ENCODE assay signal across 16 cellular contexts in the genomic region with DNA sequence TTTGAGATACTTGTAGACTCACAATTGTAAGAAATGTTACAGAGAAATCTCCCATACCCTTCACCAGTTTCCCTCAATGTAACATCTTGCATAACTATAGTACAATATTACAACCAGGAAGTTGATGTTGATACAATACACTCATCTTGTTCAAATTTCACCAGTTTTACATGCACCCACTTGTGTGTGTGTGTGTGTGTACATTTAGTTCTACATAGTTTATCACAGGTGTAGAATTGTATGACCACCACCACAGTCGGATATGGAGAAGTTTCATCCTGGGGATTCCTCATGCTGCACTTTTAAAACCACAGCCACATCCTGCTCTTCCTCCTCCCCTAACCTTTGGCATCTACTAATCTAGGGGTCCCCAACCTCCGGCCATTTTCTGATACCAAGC. TPM values are rescaled to one million over a fixed set of nuclear protein-coding genes. Genes with fewer than 3 reads are reported as not detected.
DNase-seq lines count a peak whose midpoint lies in the region; ATAC-seq, FAIRE-seq and TF ChIP-seq lines count a peak whose summit lies in the region.
"Had no signal": no experiment of that assay in that cellular context is flagged by ENCODE, and none has a peak within 500 bp of the region (broad histone marks: within the 10 kb centered on the region; RNA-seq: fewer than 3 reads in every experiment).

No MANE protein-coding gene starts in this region.

- H3K36me3 Mint-ChIP-seq in central memory CD8-positive, alpha-beta T cell (ENCODE audit: insufficient read depth) = peaks cover 1% of the 10 kb centered on the region

- no TSS peak for BruUV-seq in mammary epithelial cell (replicated peaks; lab: Mats Ljungman, UMichigan)
- no TSS peak for BruUV-seq in OCI-LY7 (replicated peaks; lab: Mats Ljungman, UMichigan)

- FAIRE-seq in D721Med (lab: Jason Lieb, UNC) = no peak

- TF ChIP-seq CTCF in mammary epithelial cell (conservative IDR thresholded peaks at IDR 0.05 in 1 of 2, IDR thresholded peaks at IDR 0.05 in 1 of 2; ENCODE audit: extremely low read depth in 1 of 2, insufficient read depth in 1 of 2, low read depth in 1 of 2, low read length in 2 of 2) = no peak
- no peak for TF ChIP-seq CTCF in breast epithelium (IDR thresholded peaks at IDR 0.05)
- TF ChIP-seq CTCF in OCI-LY7 (conservative IDR thresholded peaks at IDR 0.05; ENCODE audit: low read length) = no peak
- no peak for TF ChIP-seq CTCF in tibial nerve (IDR thresholded peaks at IDR 0.05)
- TF ChIP-seq CTCF in D721Med (IDR thresholded peaks at IDR 0.05; ENCODE audit: insufficient read depth, missing control alignments) = no peak

- no peaks in the 10 kb centered on the region for H3K27me3 ChIP-seq in mammary epithelial cell (ENCODE audit: insufficient read depth, low read length)
- H3K27me3 ChIP-seq in breast epithelium = no peaks in the 10 kb centered on the region
- no peaks in the 10 kb centered on the region for H3K27me3 ChIP-seq in thymus (ENCODE audit: control insufficient read depth, insufficient read depth)
- H3K27me3 ChIP-seq in tibial nerve = no peaks in the 10 kb centered on the region
- H3K27me3 ChIP-seq: brain microvascular endothelial cell, uterus had no signal

- intact Hi-C loops in mammary epithelial cell (cut with micrococcal nuclease) = no loop called here
- intact Hi-C loops in breast epithelium (cut with DNase I; ENCODE audit: low total_unique reads) = no loop called here
- intact Hi-C loops in OCI-LY7 (cut with micrococcal nuclease; ENCODE audit: unreplicated experiment) = no loop called here

- H3K4me3 Mint-ChIP-seq in central memory CD8-positive, alpha-beta T cell = no peak overlapping the region

- dilution Hi-C loops in mammary epithelial cell (cut with HindIII; ENCODE audit: low sequenced_read_pairs) = no loop called here

- POLR2A ChIA-PET in OCI-LY7 (lab: Charles Lee) = interaction anchor here (0.8 to 1.0 kb wide), 3 partner anchors 11 to 23 kb away, joined by 3 to 5 read pairs (median 3); no protein-coding TSS in a partner anchor

- TF ChIP-seq POLR2A in breast epithelium (IDR thresholded peaks at IDR 0.05) = no peak
- no peak for TF ChIP-seq POLR2A in tibial nerve (IDR thresholded peaks at IDR 0.05)

- no peak for TF ChIP-seq EP300 in tibial nerve (IDR thresholded peaks at IDR 0.05)

- CTCF ChIA-PET in mammary epithelial cell (lab: Charles Lee; ENCODE audit: low non-redundant PET) = no interaction called here
- CTCF ChIA-PET in OCI-LY7 (lab: Charles Lee; ENCODE audit: unreplicated experiment) = no interaction called here

- H4K20me1 ChIP-seq in mammary epithelial cell (ENCODE audit: insufficient read depth, low read length) = no peaks in the 10 kb centered on the region
- no peaks in the 10 kb centered on the region for H4K20me1 ChIP-seq in OCI-LY7 (ENCODE audit: insufficient read depth, low read length)

- H3K4me3 ChIP-seq in mammary epithelial cell (replicated peaks in 1 of 3; ENCODE audit: insufficient read depth in 1 of 3, low read depth in 2 of 3, low read length in 3 of 3) (no peak overlapping the region), breast epithelium (no peak overlapping the region), OCI-LY7 (ENCODE audit: low read depth, low read length, poor library complexity, severe bottlenecking) (no peak overlapping the region), thymus (ENCODE audit: low read length) (no peak overlapping the region), tibial nerve (no peak overlapping the region)
- H3K4me3 ChIP-seq: prostate gland, uterus had no signal

- H3K27ac ChIP-seq in mammary epithelial cell (ENCODE audit: insufficient read depth, low read depth, low read length) = no peak overlapping the region
- H3K27ac ChIP-seq in breast epithelium = no peak overlapping the region
- H3K27ac ChIP-seq in OCI-LY7 (ENCODE audit: low read depth, low read length, poor library complexity, severe bottlenecking) = no peak overlapping the region
- H3K27ac ChIP-seq in thymus (ENCODE audit: low read depth) = peak overlapping the region; percentile 25
- H3K27ac ChIP-seq in tibial nerve = no peak overlapping the region
- H3K27ac ChIP-seq: brain microvascular endothelial cell, prostate gland, uterus had no signal

- DNase-seq in mammary epithelial cell = peak; percentile 15
- DNase-seq in breast epithelium (ENCODE audit: low spot score in 2 of 2) = no peak
- no peak for DNase-seq in OCI-LY7 (ENCODE audit: low spot score)
- no peak for DNase-seq in central memory CD8-positive, alpha-beta T cell (ENCODE audit: low spot score in 2 of 2)
- DNase-seq in tibial nerve (ENCODE audit: low spot score in 2 of 2) = no peak
- no peak for DNase-seq in D721Med (ENCODE audit: insufficient read length, low spot score)
- DNase-seq: activated CD4-positive, CD25-positive, alpha-beta regulatory T cell; activated naive CD4-positive, alpha-beta T cell; brain microvascular endothelial cell; NCI-H1092; stimulated activated naive CD4-positive, alpha-beta T cell treated with Interleukin-2 at 50 U/mL for 16 hours; uterus had no signal

- H3K9me3 ChIP-seq in mammary epithelial cell (replicated peaks; ENCODE audit: insufficient read depth, low read length) (no peaks in the 10 kb centered on the region), breast epithelium (no peaks in the 10 kb centered on the region), OCI-LY7 (ENCODE audit: low read length) (no peaks in the 10 kb centered on the region), thymus (ENCODE audit: control insufficient read depth) (no peaks in the 10 kb centered on the region), tibial nerve (no peaks in the 10 kb centered on the region)
- H3K9me3 ChIP-seq: prostate gland, uterus had no signal

- peaks cover 28% of the 10 kb centered on the region for H3K4me1 Mint-ChIP-seq in central memory CD8-positive, alpha-beta T cell

- no peak overlapping the region for H2AFZ ChIP-seq in mammary epithelial cell (ENCODE audit: low read depth, low read length)
- peak overlapping the region; percentile 90 for H2AFZ ChIP-seq in OCI-LY7 (ENCODE audit: low read length)

- peak overlapping the region; percentile 16 for H3K27ac Mint-ChIP-seq in central memory CD8-positive, alpha-beta T cell (ENCODE audit: low read depth)

- H3K9me3 Mint-ChIP-seq in central memory CD8-positive, alpha-beta T cell = no peaks in the 10 kb centered on the region

- in situ Hi-C loops in mammary epithelial cell (cut with MboI; ENCODE audit: low sequenced_read_pairs in 2 of 2) = no loop called here

- H3K27me3 Mint-ChIP-seq in central memory CD8-positive, alpha-beta T cell = no peaks in the 10 kb centered on the region

- H3K36me3 ChIP-seq in mammary epithelial cell (ENCODE audit: insufficient read depth, low read length) = no peaks in the 10 kb centered on the region
- H3K36me3 ChIP-seq in breast epithelium = no peaks in the 10 kb centered on the region
- H3K36me3 ChIP-seq in OCI-LY7 (ENCODE audit: insufficient read depth, low read length) = no peaks in the 10 kb centered on the region
- no peaks in the 10 kb centered on the region for H3K36me3 ChIP-seq in thymus (ENCODE audit: control insufficient read depth, insufficient read depth)
- H3K36me3 ChIP-seq in tibial nerve = no peaks in the 10 kb centered on the region
- H3K36me3 ChIP-seq: brain microvascular endothelial cell, prostate gland, uterus had no signal

- no peak for ATAC-seq in central memory CD8-positive, alpha-beta T cell (replicated peaks; ENCODE audit: extremely low read depth, poor library complexity, severe bottlenecking)
- ATAC-seq in HG02763 (IDR thresholded peaks at IDR 0.05; ENCODE audit: unreplicated experiment) = no peak
- ATAC-seq: left lobe of liver had no signal

- no peaks in the 10 kb centered on the region for H3K9me2 ChIP-seq in OCI-LY7 (ENCODE audit: insufficient read depth, low read length)

- H3K79me2 ChIP-seq in mammary epithelial cell (ENCODE audit: insufficient read depth, low read length) = no peaks in the 10 kb centered on the region
- no peaks in the 10 kb centered on the region for H3K79me2 ChIP-seq in OCI-LY7 (ENCODE audit: insufficient read depth, low read depth, low read length)

- no peak overlapping the region for H3K9ac ChIP-seq in mammary epithelial cell (ENCODE audit: insufficient read depth, low read length)

- H3K4me2 ChIP-seq in mammary epithelial cell (ENCODE audit: insufficient read depth, low read depth, low read length) = no peak overlapping the region
- H3K4me2 ChIP-seq in OCI-LY7 (ENCODE audit: low read length) = peak overlapping the region; percentile 18; the same call in 1 of the 2 replicates

- no peaks in the 10 kb centered on the region for H3K4me1 ChIP-seq in mammary epithelial cell (ENCODE audit: insufficient read depth, low read length)
- H3K4me1 ChIP-seq in breast epithelium = no peaks in the 10 kb centered on the region
- H3K4me1 ChIP-seq in OCI-LY7 (ENCODE audit: insufficient read depth, low read length, poor library complexity, severe bottlenecking) = peaks cover 10% of the 10 kb centered on the region
- peaks cover 4% of the 10 kb centered on the region for H3K4me1 ChIP-seq in thymus (ENCODE audit: control insufficient read depth, insufficient read depth, low read length)
- no peaks in the 10 kb centered on the region for H3K4me1 ChIP-seq in tibial nerve
- H3K4me1 ChIP-seq: prostate gland, uterus had no signal

- 83% methylated on average over 2 of the region's 2 CpGs for WGBS in mammary epithelial cell (ENCODE audit: low coverage, missing lambda C conversion rate)
- 12% methylated on average over 2 of the region's 2 CpGs for WGBS in thymus
- WGBS in tibial nerve, 2 donors = 76 to 93% methylated on average over 2 of the region's 2 CpGs

RNA-seq across cellular contexts. Expression of a gene that starts 20.1 kb away (rescaled TPM):
- total RNA-seq in mammary epithelial cell = 1 to 10 TPM in 1 of 2 donors, under 1 TPM in 1; 0.17 to 3.4 TPM
- polyA plus RNA-seq in mammary epithelial cell = 1.4 TPM
- 2.2 TPM for polyA minus RNA-seq in mammary epithelial cell
- total RNA-seq in breast epithelium = 1 to 10 TPM; 4.0 to 4.6 (median 4.3) TPM
- total RNA-seq in OCI-LY7 (2014; rRNA removed; shearing (Covaris generic)) = 5.4 and 5.5 TPM in 2 replicates
- total RNA-seq in OCI-LY7 (2022) = 6.2 and 7.8 TPM in 2 replicates
- polyA plus RNA-seq in thymus = 11.3 TPM
- 10 to 100 TPM; 12.6 to 33.2 (median 22.3) TPM for total RNA-seq in tibial nerve

RNA-seq across cellular contexts. Expression of a gene that starts 57.3 kb away (rescaled TPM):
- total RNA-seq in mammary epithelial cell (10 to 100 TPM; 23.5 to 69.5 TPM), breast epithelium (10 to 100 TPM; 31.2 to 44.5 (median 43.3) TPM), OCI-LY7 (2022) (295 and 304 TPM in 2 replicates), tibial nerve (10 to 100 TPM; 33.2 to 67.1 (median 35.1) TPM)
- polyA plus RNA-seq in mammary epithelial cell (127 TPM), thymus (26.9 TPM)
- polyA minus RNA-seq in mammary epithelial cell = 152 TPM
- 272 and 356 TPM in 2 replicates for total RNA-seq in OCI-LY7 (2014; rRNA removed; shearing (Covaris generic))
